19 cellular contexts compared by ENCODE assay signal in genomic region chr5:143187495-143187894, GRCh38.
DNase-seq lines count a peak whose midpoint lies in the region; ATAC-seq and TF ChIP-seq lines count a peak whose summit lies in the region.
"Had no signal": no experiment of that assay in that cellular context is flagged by ENCODE, and none has a peak within 500 bp of the region (broad histone marks: within the 10 kb centered on the region; RNA-seq: fewer than 3 reads in every experiment).

No MANE protein-coding gene starts in this region.

- H3K9me2 ChIP-seq in Karpas-422 (replicated peaks; ENCODE audit: insufficient read depth, low read length) = no peaks in the 10 kb centered on the region

- H3K4me1 ChIP-seq in cardiac muscle cell (ENCODE audit: low read depth) (peaks cover 29% of the 10 kb centered on the region), Karpas-422 (ENCODE audit: low read length) (peaks cover 84% of the 10 kb centered on the region), thyroid gland (peaks cover 7 to 36% of the 10 kb centered on the region in 2 donors)

- H3K36me3 ChIP-seq in cardiac muscle cell (no peaks in the 10 kb centered on the region), Karpas-422 (ENCODE audit: insufficient read depth, low read length) (peaks cover 24% of the 10 kb centered on the region; the same call in 1 of the 2 replicates), thyroid gland (no peaks in the 10 kb centered on the region)
- H3K36me3 ChIP-seq: upper lobe of right lung had no signal

- no peak for DNase-seq in cardiac muscle cell (ENCODE audit: low read depth in 1 of 2, low spot score in 1 of 2)
- no peak for DNase-seq in left ventricle myocardium superior
- DNase-seq in Karpas-422 = no peak
- peak; percentile 19 to 47 for DNase-seq in thyroid gland
- DNase-seq in stimulated activated naive CD4-positive, alpha-beta T cell (lab: John Stamatoyannopoulos, UW) = no peak
- DNase-seq: activated CD4-positive, CD25-positive, alpha-beta regulatory T cell; activated CD8-positive, alpha-beta memory T cell treated with anti-CD3 and anti-CD28 coated beads, Interleukin-2, amount 50 U/mL, for 4 hours; activated naive CD4-positive, alpha-beta T cell treated with anti-CD3 and anti-CD28 coated beads, Interleukin-2, amount 10 ng/mL, durations not matched to agents 7 days and 5 days; cortex of kidney; DMS79 treated with DMSO at 0.1 percent for 48 hours; foreskin melanocyte; H7; hypothalamus; midbrain; upper lobe of right lung had no signal

- ATAC-seq in left ventricle myocardium superior = no peak
- peak; percentile 87 for ATAC-seq in esophagus mucosa
- ATAC-seq in GM19397 (IDR thresholded peaks at IDR 0.05; ENCODE audit: unreplicated experiment) = no peak
- ATAC-seq in HG03521 (IDR thresholded peaks at IDR 0.05; ENCODE audit: unreplicated experiment) = no peak
- ATAC-seq: stimulated activated memory B cell treated with anti-CD40 and anti-IgM and Interleukin-4, amounts not matched to agents 10 μg/mL and 1 μg/mL and 100 μg/mL, for 72 hours; upper lobe of right lung had no signal

- no peak overlapping the region for H2AFZ ChIP-seq in Karpas-422 (ENCODE audit: low read length)

- intact Hi-C loops in left ventricle myocardium superior (cut with micrococcal nuclease) = no loop called here
- intact Hi-C loops in thyroid gland (cut with DNase I) = no loop called here

- H3K4me3 ChIP-seq in cardiac muscle cell = no peak overlapping the region
- H3K4me3 ChIP-seq in Karpas-422 (ENCODE audit: low read length) = no peak overlapping the region
- no peak overlapping the region for H3K4me3 ChIP-seq in thyroid gland (replicated peaks in 1 of 3)
- H3K4me3 ChIP-seq: upper lobe of right lung had no signal

- peak overlapping the region; percentile 31 for H3K27ac ChIP-seq in cardiac muscle cell
- H3K27ac ChIP-seq in Karpas-422 (ENCODE audit: low read length) = peak overlapping the region; percentile 79
- peak overlapping the region in 1 of 3 donors; percentile 54 for H3K27ac ChIP-seq in thyroid gland
- H3K27ac ChIP-seq: upper lobe of right lung had no signal

- no peaks in the 10 kb centered on the region for H4K20me1 ChIP-seq in Karpas-422 (ENCODE audit: insufficient read depth, low read depth, low read length)

- WGBS in thyroid gland, 2 donors = 60% methylated on average over 6 to 8 of the region's 8 CpGs

- no peaks in the 10 kb centered on the region for H3K27me3 ChIP-seq in cardiac muscle cell
- H3K27me3 ChIP-seq in Karpas-422 (ENCODE audit: low read length) = no peaks in the 10 kb centered on the region
- H3K27me3 ChIP-seq in thyroid gland = no peaks in the 10 kb centered on the region
- H3K27me3 ChIP-seq: upper lobe of right lung had no signal

- TF ChIP-seq CTCF in cardiac muscle cell (IDR thresholded peaks at IDR 0.05; ENCODE audit: low read depth, low read length) (no peak), thyroid gland (IDR thresholded peaks at IDR 0.05) (no peak)

- peak overlapping the region; percentile 8 for H3K4me2 ChIP-seq in Karpas-422 (ENCODE audit: low read depth, low read length, poor library complexity, severe bottlenecking)

- no peak for TF ChIP-seq POLR2A in thyroid gland (IDR thresholded peaks at IDR 0.05)

- H3K9me3 ChIP-seq in cardiac muscle cell (ENCODE audit: low read depth) (no peaks in the 10 kb centered on the region), Karpas-422 (ENCODE audit: low read length) (no peaks in the 10 kb centered on the region), thyroid gland (no peaks in the 10 kb centered on the region)

- H3K79me2 ChIP-seq in Karpas-422 (ENCODE audit: low read length) = peaks cover 38% of the 10 kb centered on the region

- H3K9ac ChIP-seq in Karpas-422 (ENCODE audit: low read length) = peak overlapping the region; percentile 13; the same call in 1 of the 2 replicates

Comparison
In these comparisons a context has a peak if more than half of its experiments do, and no peak if none do; other contexts are left out.
1. DNase-seq: peak in thyroid gland (2 of 2); none in cardiac muscle cell (0 of 2), left ventricle myocardium superior (single experiment), Karpas-422 (single experiment) and stimulated activated naive CD4-positive, alpha-beta T cell (0 of 6).